ENCODE assay signal across 25 cellular contexts in the genomic region with DNA sequence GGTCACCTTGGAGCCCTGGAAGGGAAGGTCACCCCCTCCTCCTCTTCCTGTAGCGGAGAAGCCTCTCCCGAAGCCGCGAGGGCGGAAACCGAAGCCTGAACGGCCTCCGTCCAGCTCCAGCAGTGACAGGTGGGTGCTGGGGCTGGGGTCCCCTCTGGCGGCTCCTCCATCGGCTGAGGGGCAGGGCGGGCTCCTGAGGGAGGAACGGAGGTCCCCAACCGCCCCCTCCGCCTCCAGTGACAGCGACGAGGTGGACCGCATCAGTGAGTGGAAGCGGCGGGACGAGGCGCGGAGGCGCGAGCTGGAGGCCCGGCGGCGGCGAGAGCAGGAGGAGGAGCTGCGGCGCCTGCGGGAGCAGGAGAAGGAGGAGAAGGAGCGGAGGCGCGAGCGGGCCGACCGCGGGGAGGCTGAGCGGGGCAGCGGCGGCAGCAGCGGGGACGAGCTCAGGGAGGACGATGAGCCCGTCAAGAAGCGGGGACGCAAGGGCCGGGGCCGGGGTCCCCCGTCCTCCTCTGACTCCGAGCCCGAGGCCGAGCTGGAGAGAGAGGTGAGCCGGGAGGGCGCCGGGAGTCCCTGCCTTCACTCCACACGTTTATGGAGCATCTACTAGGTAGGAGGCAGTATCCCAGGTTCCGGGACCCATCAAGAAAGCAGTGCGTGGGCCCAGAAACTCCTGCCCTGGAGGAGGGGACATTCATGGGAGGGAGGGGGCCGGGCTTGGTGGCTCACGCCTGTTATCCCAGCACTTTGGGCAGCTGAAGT. TPM values are rescaled to one million over a fixed set of nuclear protein-coding genes. Genes with fewer than 3 reads are reported as not detected.
"Had no signal": no experiment of that assay in that cellular context is flagged by ENCODE, and none has a peak within 500 bp of the region (broad histone marks: within the 10 kb centered on the region; RNA-seq: fewer than 3 reads in every experiment).

No MANE protein-coding gene starts in this region.

- H3K4me1 ChIP-seq: heart right ventricle, testis, upper lobe of left lung had no signal

- H3K4me1 Mint-ChIP-seq: memory B cell; nephron; stimulated activated naive B cell treated with anti-CD40 and anti-IgM and Interleukin-4, amounts not matched to agents 10 μg/mL and 1 μg/mL and 100 μg/mL, for 72 hours; WTC11 had no signal

- H3K27me3 ChIP-seq: heart right ventricle, testis, upper lobe of left lung had no signal

- H3K27ac ChIP-seq: epithelial cell of prostate, heart right ventricle, testis, upper lobe of left lung had no signal

- H3K4me3 Mint-ChIP-seq: activated naive CD8-positive, alpha-beta T cell; activated T-cell treated with anti-CD3 and anti-CD28 coated beads, Interleukin-2, amount 50 U/mL, for 24 hours; memory B cell; nephron; stimulated activated naive B cell treated with anti-CD40 and anti-IgM and Interleukin-4, amounts not matched to agents 10 μg/mL and 1 μg/mL and 100 μg/mL, for 72 hours; WTC11 had no signal

- H3K36me3 Mint-ChIP-seq: activated naive CD8-positive, alpha-beta T cell had no signal

- ATAC-seq: heart right ventricle, left cardiac atrium, WTC11 had no signal

- DNase-seq: activated CD4-positive, alpha-beta T cell treated with anti-CD3 and anti-CD28 coated beads, Interleukin-2, amount 50 U/mL, for 4 hours; activated CD8-positive, alpha-beta memory T cell treated with anti-CD3 and anti-CD28 coated beads for 24 hours; activated CD8-positive, alpha-beta memory T cell treated with anti-CD3 and anti-CD28 coated beads, Interleukin-2, amount 50 U/mL, for 4 hours; activated naive CD4-positive, alpha-beta T cell; activated T-cell treated with anti-CD3 and anti-CD28 coated beads, Interleukin-2, amount 50 U/mL, for 24 hours; cerebellar nuclear complex; cortex of kidney; heart right ventricle; islet precursor cell; left cardiac atrium; stimulated activated CD4-positive, alpha-beta T cell treated with anti-CD3 and anti-CD28 coated beads, Interleukin-2, amount 100 ng/mL, for 48 hours; stimulated activated CD8-positive, alpha-beta memory T cell treated with anti-CD3 and anti-CD28 coated beads, Interleukin-4, amount 100 ng/mL, for 48 hours; stimulated activated naive B cell treated with anti-CD40 and anti-IgM and Interleukin-4, amounts not matched to agents 10 μg/mL and 1 μg/mL and 100 μg/mL, for 72 hours; T1000; testis had no signal

- H3K4me3 ChIP-seq: heart right ventricle, upper lobe of left lung had no signal

- H3K27ac Mint-ChIP-seq: activated naive CD8-positive, alpha-beta T cell; activated T-cell treated with anti-CD3 and anti-CD28 coated beads, Interleukin-2, amount 50 U/mL, for 24 hours; activated T-helper 2 cell treated with anti-CD3 and anti-CD28 coated beads, Interferon-gamma antibody, Interleukin-2, Interleukin-4, amounts not matched to agents 10 μg/mL and 5 μg/mL and 100 μg/mL, durations not matched to agents 14 hours and 24 hours and 36 hours; memory B cell; nephron; stimulated activated naive B cell treated with anti-CD40 and anti-IgM and Interleukin-4, amounts not matched to agents 10 μg/mL and 1 μg/mL and 100 μg/mL, for 72 hours; WTC11 had no signal

- H3K27me3 Mint-ChIP-seq: activated naive CD8-positive, alpha-beta T cell; activated T-cell treated with anti-CD3 and anti-CD28 coated beads, Interleukin-2, amount 50 U/mL, for 24 hours; memory B cell; stimulated activated naive B cell treated with anti-CD40 and anti-IgM and Interleukin-4, amounts not matched to agents 10 μg/mL and 1 μg/mL and 100 μg/mL, for 72 hours had no signal

- H3K9me3 ChIP-seq: heart right ventricle, testis, upper lobe of left lung had no signal

- H3K9me3 Mint-ChIP-seq: activated T-cell treated with anti-CD3 and anti-CD28 coated beads, Interleukin-2, amount 50 U/mL, for 24 hours; activated T-helper 2 cell treated with anti-CD3 and anti-CD28 coated beads, Interferon-gamma antibody, Interleukin-2, Interleukin-4, amounts not matched to agents 10 μg/mL and 5 μg/mL and 100 μg/mL, durations not matched to agents 14 hours and 24 hours and 36 hours; memory B cell; nephron; stimulated activated naive B cell treated with anti-CD40 and anti-IgM and Interleukin-4, amounts not matched to agents 10 μg/mL and 1 μg/mL and 100 μg/mL, for 72 hours; WTC11 had no signal

RNA-seq across cellular contexts. Expression of gene PLIN4, which starts 24.2 kb away (rescaled TPM):
- total RNA-seq: T-helper 1 cell treated with Interleukin-12 subunit alpha and Interleukin-12 subunit beta and Interleukin-4 antibody, amounts not matched to agents 30 ng/mL and 1 ng/mL, for 36 hours had no signal

RNA-seq across cellular contexts. Expression of gene PLIN5, which starts 40.9 kb away (rescaled TPM):
- total RNA-seq: fibroblast of villous mesenchyme; myocyte; T-helper 1 cell treated with Interleukin-12 subunit alpha and Interleukin-12 subunit beta and Interleukin-4 antibody, amounts not matched to agents 30 ng/mL and 1 ng/mL, for 36 hours had no signal

RNA-seq across cellular contexts. Expression of gene LRG1, which starts 45.7 kb away (rescaled TPM):
- total RNA-seq: fibroblast of villous mesenchyme had no signal
